In genomic region chr7:56538541-56539429, GRCh38 we compare ENCODE assay signal across 22 cellular contexts.
"Had no signal": no experiment of that assay in that cellular context is flagged by ENCODE, and none has a peak within 500 bp of the region (broad histone marks: within the 10 kb centered on the region; RNA-seq: fewer than 3 reads in every experiment).

No MANE protein-coding gene starts in this region.

- H3K4me3 ChIP-seq: K562 had no signal

- H3K4me3 Mint-ChIP-seq: activated CD4-positive, alpha-beta memory T cell treated with anti-CD3 and anti-CD28 coated beads for 36 hours; activated CD4-positive, alpha-beta T cell treated with anti-CD3 and anti-CD28 coated beads, Interleukin-2, amount 10 ng/mL, durations not matched to agents 7 days and 5 days; activated naive CD4-positive, alpha-beta T cell treated with anti-CD3 and anti-CD28 coated beads for 36 hours; activated naive CD8-positive, alpha-beta T cell; activated T-cell treated with anti-CD3 and anti-CD28 coated beads, Interleukin-2, amount 50 U/mL, for 4 hours; activated T-helper 17 cell treated with anti-CD3 and anti-CD28 coated beads, Interleukin-2, amount 50 U/mL, for 72 hours; brain had no signal

- H3K4me1 Mint-ChIP-seq: activated CD4-positive, alpha-beta T cell treated with anti-CD3 and anti-CD28 coated beads, Interleukin-2, amount 10 ng/mL, durations not matched to agents 7 days and 5 days; activated T-helper 17 cell treated with anti-CD3 and anti-CD28 coated beads, Interleukin-2, amount 50 U/mL, for 72 hours; brain had no signal

- H3K27ac Mint-ChIP-seq: activated CD4-positive, alpha-beta memory T cell treated with anti-CD3 and anti-CD28 coated beads for 36 hours; activated CD4-positive, alpha-beta T cell treated with anti-CD3 and anti-CD28 coated beads, Interleukin-2, amount 10 ng/mL, durations not matched to agents 7 days and 5 days; activated naive CD4-positive, alpha-beta T cell treated with anti-CD3 and anti-CD28 coated beads for 36 hours; activated naive CD8-positive, alpha-beta T cell; activated T-helper 17 cell treated with anti-CD3 and anti-CD28 coated beads, Interleukin-2, amount 50 U/mL, for 72 hours; brain had no signal

- H3K27me3 Mint-ChIP-seq: activated CD4-positive, alpha-beta memory T cell treated with anti-CD3 and anti-CD28 coated beads for 36 hours; activated CD4-positive, alpha-beta T cell treated with anti-CD3 and anti-CD28 coated beads, Interleukin-2, amount 10 ng/mL, durations not matched to agents 7 days and 5 days; activated naive CD8-positive, alpha-beta T cell; activated T-helper 17 cell treated with anti-CD3 and anti-CD28 coated beads, Interleukin-2, amount 50 U/mL, for 72 hours; brain had no signal

- H3K36me3 Mint-ChIP-seq: activated CD4-positive, alpha-beta memory T cell treated with anti-CD3 and anti-CD28 coated beads for 36 hours; brain had no signal

- DNase-seq: activated CD4-positive, alpha-beta memory T cell treated with anti-CD3 and anti-CD28 coated beads for 36 hours; activated CD4-positive, alpha-beta T cell treated with anti-CD3 and anti-CD28 coated beads, Interleukin-2, amount 10 ng/mL, durations not matched to agents 7 days and 5 days; activated CD4-positive, CD25-positive, alpha-beta regulatory T cell; activated CD8-positive, alpha-beta memory T cell treated with anti-CD3 and anti-CD28 coated beads for 24 hours; activated gamma-delta T cell; activated naive CD4-positive, alpha-beta T cell treated with anti-CD3 and anti-CD28 coated beads for 36 hours; activated T-cell treated with anti-CD3 and anti-CD28 coated beads, Interleukin-2, amount 50 U/mL, for 4 hours; Karpas-422; NCI-H187 treated with DMSO at 0.1 percent for 48 hours; NCI-H2081 treated with DMSO at 0.1 percent for 48 hours; NCI-H2171; NCI-H345; NCI-H510A; NCI-H526 treated with DMSO at 0.1 percent for 48 hours; PC-3; SIG-M5; T-helper 1 cell had no signal

- H3K27ac ChIP-seq: VCaP had no signal

- ATAC-seq: activated T-cell treated with anti-CD3 and anti-CD28 coated beads, Interleukin-2, amount 50 U/mL, for 4 hours; activated T-helper 17 cell treated with anti-CD3 and anti-CD28 coated beads, Interleukin-2, amount 50 U/mL, for 72 hours; K562; PC-3 had no signal
